20 cellular contexts compared by ENCODE assay signal in the genomic region with DNA sequence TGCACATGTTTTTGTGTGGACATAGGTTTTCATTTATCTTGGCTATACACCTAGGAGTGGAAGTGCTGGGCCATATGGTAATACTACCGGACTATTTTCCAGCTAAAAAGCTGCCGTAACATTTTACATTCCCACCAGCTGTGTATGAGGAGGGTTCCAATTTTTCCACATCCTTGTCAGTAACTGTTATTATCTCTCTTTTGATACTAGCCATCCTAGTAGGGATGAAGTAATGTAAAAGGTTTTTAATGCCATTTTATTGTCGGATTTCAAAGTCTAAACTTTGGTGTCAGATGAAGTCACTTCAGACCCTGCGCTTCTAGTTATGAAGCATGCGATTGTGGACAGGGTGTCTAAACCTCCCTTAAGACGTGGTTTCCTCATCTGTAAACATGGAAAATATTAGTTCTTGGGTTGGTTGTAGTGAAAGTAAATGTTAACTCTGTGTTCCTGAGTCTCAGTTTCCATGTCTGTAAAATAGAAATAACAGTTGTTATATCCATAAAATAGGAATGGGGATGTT. TPM values are rescaled to one million over a fixed set of nuclear protein-coding genes. Genes with fewer than 3 reads are reported as not detected.
DNase-seq lines count a peak whose midpoint lies in the region; ATAC-seq and TF ChIP-seq lines count a peak whose summit lies in the region.
"Had no signal": no experiment of that assay in that cellular context is flagged by ENCODE, and none has a peak within 500 bp of the region (broad histone marks: within the 10 kb centered on the region; RNA-seq: fewer than 3 reads in every experiment).

No MANE protein-coding gene starts in this region.

- H3K36me3 Mint-ChIP-seq in CD8-positive, alpha-beta T cell: peaks cover 56% of the 10 kb centered on the region
- H3K36me3 Mint-ChIP-seq in IgD-negative memory B cell: peaks cover 11% of the 10 kb centered on the region
- H3K36me3 Mint-ChIP-seq in activated naive CD8-positive, alpha-beta T cell treated with anti-CD3 and anti-CD28 coated beads for 36 hours: peaks cover 70% of the 10 kb centered on the region

- peak overlapping the region; percentile 66 for H3K27ac Mint-ChIP-seq in CD8-positive, alpha-beta T cell
- peak overlapping the region in 2 of 3 donors; percentile 81 to 90 for H3K27ac Mint-ChIP-seq in IgD-negative memory B cell
- peak overlapping the region; percentile 81 for H3K27ac Mint-ChIP-seq in activated naive CD8-positive, alpha-beta T cell treated with anti-CD3 and anti-CD28 coated beads for 36 hours

- intact Hi-C loops in CD8-positive, alpha-beta T cell (cut with DNase I, micrococcal nuclease): loop anchor here (2.0 to 10.0 kb wide), 3 partner anchors 26 to 294 kb away; a partner anchor contains a TSS
- intact Hi-C loops in sigmoid colon (cut with DNase I): loop anchor here (10.0 kb wide), 1 partner anchor 104 kb away; a partner anchor contains a TSS

- POLR2A ChIA-PET in CD8-positive, alpha-beta T cell (lab: Charles Lee): no interaction called here

- H3K27ac ChIP-seq in CD8-positive, alpha-beta T cell (ENCODE audit: low read depth, low read length): no peak overlapping the region
- H3K27ac ChIP-seq in sigmoid colon: peak overlapping the region in 3 of 4 donors; percentile 11 to 73 (median 61)
- H3K27ac ChIP-seq: prostate gland had no signal

- 71 to 84% methylated on average over 6 of the region's 6 CpGs for WGBS in sigmoid colon, 2 donors

- TF ChIP-seq EP300 in sigmoid colon (IDR thresholded peaks at IDR 0.05): no peak

- no peaks in the 10 kb centered on the region for H3K9me3 ChIP-seq in CD8-positive, alpha-beta T cell (ENCODE audit: low read length)
- H3K9me3 ChIP-seq in sigmoid colon: no peaks in the 10 kb centered on the region
- H3K9me3 ChIP-seq: Peyer's patch, prostate gland had no signal

- TF ChIP-seq CTCF in CD8-positive, alpha-beta T cell (IDR thresholded peaks at IDR 0.05): no peak
- TF ChIP-seq CTCF in sigmoid colon (IDR thresholded peaks at IDR 0.05): no peak

- no peaks in the 10 kb centered on the region for H3K27me3 Mint-ChIP-seq in CD8-positive, alpha-beta T cell (ENCODE audit: low read depth)
- no peaks in the 10 kb centered on the region for H3K27me3 Mint-ChIP-seq in IgD-negative memory B cell
- H3K27me3 Mint-ChIP-seq in activated naive CD8-positive, alpha-beta T cell treated with anti-CD3 and anti-CD28 coated beads for 36 hours: no peaks in the 10 kb centered on the region

- TF ChIP-seq POLR2A in sigmoid colon (IDR thresholded peaks at IDR 0.05): no peak

- peaks cover 3% of the 10 kb centered on the region for H3K9me3 Mint-ChIP-seq in CD8-positive, alpha-beta T cell
- H3K9me3 Mint-ChIP-seq in IgD-negative memory B cell: peaks cover 0 to 5% (median 5%) of the 10 kb centered on the region in 3 donors
- H3K9me3 Mint-ChIP-seq in activated naive CD8-positive, alpha-beta T cell treated with anti-CD3 and anti-CD28 coated beads for 36 hours: peaks cover 10% of the 10 kb centered on the region

- CTCF ChIA-PET in CD8-positive, alpha-beta T cell (lab: Charles Lee): interaction anchor here (2.1 kb wide), 1 partner anchor 84 kb away, joined by 5 read pairs; no protein-coding TSS in a partner anchor

- peaks cover 45% of the 10 kb centered on the region for H3K4me1 ChIP-seq in CD8-positive, alpha-beta T cell (ENCODE audit: insufficient read depth, low read length)
- H3K4me1 ChIP-seq in sigmoid colon: peaks cover 0 to 66% (median 50%) of the 10 kb centered on the region in 4 donors
- H3K4me1 ChIP-seq: prostate gland had no signal

- H3K27me3 ChIP-seq in CD8-positive, alpha-beta T cell (ENCODE audit: insufficient read depth, low read length): no peaks in the 10 kb centered on the region
- no peaks in the 10 kb centered on the region for H3K27me3 ChIP-seq in sigmoid colon
- H3K27me3 ChIP-seq: Peyer's patch had no signal

- H3K4me3 Mint-ChIP-seq in CD8-positive, alpha-beta T cell: peak overlapping the region; percentile 47
- peak overlapping the region; percentile 63 to 97 (median 94) for H3K4me3 Mint-ChIP-seq in IgD-negative memory B cell
- peak overlapping the region; percentile 61 for H3K4me3 Mint-ChIP-seq in activated naive CD8-positive, alpha-beta T cell treated with anti-CD3 and anti-CD28 coated beads for 36 hours

- H3K4me3 ChIP-seq in CD8-positive, alpha-beta T cell (ENCODE audit: low read depth, low read length): no peak overlapping the region
- no peak overlapping the region for H3K4me3 ChIP-seq in sigmoid colon
- H3K4me3 ChIP-seq: Peyer's patch, prostate gland had no signal

- ATAC-seq in CD8-positive, alpha-beta T cell: no peak
- no peak for ATAC-seq in HG02884 (IDR thresholded peaks at IDR 0.05; ENCODE audit: unreplicated experiment)
- ATAC-seq: left lobe of liver had no signal

- H3K36me3 ChIP-seq in CD8-positive, alpha-beta T cell (ENCODE audit: insufficient read depth, low read length): no peaks in the 10 kb centered on the region
- H3K36me3 ChIP-seq in sigmoid colon: peaks cover 0 to 5% (median 0%) of the 10 kb centered on the region in 4 donors
- H3K36me3 ChIP-seq: Peyer's patch, prostate gland had no signal

- H3K4me1 Mint-ChIP-seq in CD8-positive, alpha-beta T cell (ENCODE audit: low read depth): peaks cover 72% of the 10 kb centered on the region
- peaks cover 52 to 58% (median 57%) of the 10 kb centered on the region in 3 donors for H3K4me1 Mint-ChIP-seq in IgD-negative memory B cell
- H3K4me1 Mint-ChIP-seq in activated naive CD8-positive, alpha-beta T cell treated with anti-CD3 and anti-CD28 coated beads for 36 hours: peaks cover 63% of the 10 kb centered on the region

- no peak for DNase-seq in CD8-positive, alpha-beta T cell
- no peak for DNase-seq in activated naive CD8-positive, alpha-beta T cell treated with anti-CD3 and anti-CD28 coated beads for 36 hours
- DNase-seq in sigmoid colon (no peak), T1000 (lab: John Stamatoyannopoulos, UW) (no peak), cerebellum (ENCODE audit: low spot score) (no peak)
- DNase-seq: activated CD4-positive, CD25-positive, alpha-beta regulatory T cell treated with anti-CD3 and anti-CD28 coated beads, Interleukin-2, amount 50 U/mL, for 72 hours; amniotic stem cell; foreskin melanocyte; NCI-H187 treated with DMSO at 0.1 percent for 48 hours; NCI-H526; Peyer's patch; substantia nigra; T-helper 1 cell had no signal

RNA-seq across cellular contexts. Expression of a gene that starts 4.6 kb away (rescaled TPM):
- total RNA-seq in CD8-positive, alpha-beta T cell: 100 to 1,000 TPM; 209 to 244 TPM
- polyA plus RNA-seq in IgD-negative memory B cell (44.9 TPM), sigmoid colon (10 to 100 TPM; 15.6 to 67.0 (median 19.7) TPM)
- 10 to 100 TPM; 63.2 to 76.0 TPM for total RNA-seq in activated naive CD8-positive, alpha-beta T cell treated with anti-CD3 and anti-CD28 coated beads for 36 hours
- total RNA-seq in sigmoid colon (10 to 100 TPM; 10.7 to 20.6 (median 16.0) TPM), cerebellum (50.8 TPM)

RNA-seq across cellular contexts. Expression of a gene that starts 51.3 kb away (rescaled TPM):
- under 1 TPM; 0.05 to 0.19 TPM for total RNA-seq in CD8-positive, alpha-beta T cell
- polyA plus RNA-seq in IgD-negative memory B cell (not detected), sigmoid colon (not detected)
- total RNA-seq in activated naive CD8-positive, alpha-beta T cell treated with anti-CD3 and anti-CD28 coated beads for 36 hours: under 1 TPM in 1 of 2 experiments, not detected in 1; 0.31 TPM
- total RNA-seq in sigmoid colon (not detected), cerebellum (not detected)
- total RNA-seq: H4, HT1080, left lobe of liver, myocyte, Peyer's patch had no signal
